In the genomic region with DNA sequence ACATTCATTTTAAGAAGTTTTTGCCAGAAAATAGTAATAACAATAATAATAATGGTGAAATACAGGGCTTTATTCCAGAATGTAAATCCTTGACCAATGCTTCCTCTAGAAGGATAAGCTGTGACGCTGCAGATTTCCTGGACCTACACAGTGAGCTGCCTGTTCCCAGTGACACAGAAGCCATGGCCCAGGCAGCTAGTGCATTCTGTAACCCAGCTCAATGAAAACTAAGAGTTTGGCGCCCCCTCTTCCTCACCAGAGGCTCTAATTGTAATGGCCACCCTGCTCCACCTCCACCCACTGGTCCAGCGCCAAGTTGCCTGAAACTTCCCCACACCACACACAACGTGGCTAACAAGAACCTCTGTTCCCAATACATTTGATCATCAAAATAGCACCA, we compare ENCODE assay signal across 10 cellular contexts.
DNase-seq lines count a peak whose midpoint lies in the region; ATAC-seq, FAIRE-seq and TF ChIP-seq lines count a peak whose summit lies in the region.
"Had no signal": no experiment of that assay in that cellular context is flagged by ENCODE, and none has a peak within 500 bp of the region (broad histone marks: within the 10 kb centered on the region; RNA-seq: fewer than 3 reads in every experiment).

No MANE protein-coding gene starts in this region.

- RAD21 ChIA-PET in GM12878 (lab: Charles Lee; ENCODE audit: unreplicated experiment): interaction anchor here (0.6 to 2.2 kb wide), 7 partner anchors 104 to 1433 kb away, joined by 3 to 11 read pairs (median 4); no protein-coding TSS in a partner anchor

- H3K36me3 ChIP-seq in GM12878 (ENCODE audit: control insufficient read depth in 2 of 2, insufficient read depth in 2 of 2, low read length in 1 of 2) (no peaks in the 10 kb centered on the region), HepG2 (replicated peaks in 1 of 2; ENCODE audit: control insufficient read depth in 1 of 2, insufficient read depth in 2 of 2, low read length in 2 of 2) (no peaks in the 10 kb centered on the region)
- H3K36me3 ChIP-seq: SJSA1 had no signal

- no peak for FAIRE-seq in GM12878 (lab: Jason Lieb, UNC)
- no peak for FAIRE-seq in HepG2 (lab: Jason Lieb, UNC)

- DNase-seq in DMS53 (lab: John Stamatoyannopoulos, UW): peak; percentile 50
- DNase-seq in DMS53 treated with DMSO at 0.1 percent for 48 hours (lab: John Stamatoyannopoulos, UW; ENCODE audit: unreplicated experiment): no peak
- DNase-seq in GM12878 (ENCODE audit: low read depth, low spot score): no peak
- peak; percentile 18 for DNase-seq in HepG2 (ENCODE audit: low spot score)
- DNase-seq in NCI-H1417 (lab: John Stamatoyannopoulos, UW): no peak
- no peak for DNase-seq in GOT3 (lab: John Stamatoyannopoulos, UW)

- H2AFZ ChIP-seq in GM12878 (ENCODE audit: control insufficient read depth, low read depth, low read length) (no peak overlapping the region), HepG2 (ENCODE audit: low read length) (no peak overlapping the region)

- in situ Hi-C loops in GM12878 (cut with MboI): no loop called here
- in situ Hi-C loops in HepG2 (cut with HindIII; ENCODE audit: extremely low pct_ligation_motif_present, low pct_unique_long_range_greater_than_20kb): no loop called here

- TF ChIP-seq POLR2A in GM12878 (IDR thresholded peaks at IDR 0.05; ENCODE audit: low read depth, low read length) (no peak), HepG2 (IDR thresholded peaks at IDR 0.05; ENCODE audit: insufficient read depth in 1 of 2, low read depth in 2 of 2, low read length in 2 of 2) (no peak)

- H3K4me2 ChIP-seq in GM12878 (ENCODE audit: control insufficient read depth, insufficient read depth) (no peak overlapping the region), HepG2 (ENCODE audit: low read depth, low read length) (no peak overlapping the region)

- no peaks in the 10 kb centered on the region for H4K20me1 ChIP-seq in GM12878 (ENCODE audit: control insufficient read depth, insufficient read depth)
- H4K20me1 ChIP-seq in HepG2 (ENCODE audit: insufficient read depth, low read length): no peaks in the 10 kb centered on the region

- H3K9ac ChIP-seq in GM12878 (ENCODE audit: control insufficient read depth, insufficient read depth, low read length): no peak overlapping the region
- no peak overlapping the region for H3K9ac ChIP-seq in HepG2 (ENCODE audit: insufficient read depth, low read depth, low read length)

- H3K9me3 ChIP-seq in GM12878 (replicated peaks; ENCODE audit: control insufficient read depth, insufficient read depth, low read length) (no peaks in the 10 kb centered on the region), HepG2 (ENCODE audit: low read length) (no peaks in the 10 kb centered on the region)
- H3K9me3 ChIP-seq: SJSA1 had no signal

- ATAC-seq in HG03442 (IDR thresholded peaks at IDR 0.05; ENCODE audit: unreplicated experiment): peak; percentile 73
- ATAC-seq in GM12878: peak; percentile 86
- peak; percentile 85 for ATAC-seq in HepG2
- no peak for ATAC-seq in HG02970 (IDR thresholded peaks at IDR 0.05; ENCODE audit: low FRiP score, unreplicated experiment)

- SMC1A ChIA-PET in GM12878 (lab: Charles Lee; ENCODE audit: uncharacterized antibody, unreplicated experiment): interaction anchor here (1.0 to 2.0 kb wide), 9 partner anchors 23 to 1471 kb away, joined by 3 to 7 read pairs (median 3); no protein-coding TSS in a partner anchor

- TF ChIP-seq CTCF in GM12878 (IDR thresholded peaks at IDR 0.05 in 2 of 3, conservative IDR thresholded peaks at IDR 0.05 in 1 of 3; ENCODE audit: control insufficient read depth in 2 of 3, extremely low read depth in 1 of 3, insufficient read depth in 1 of 3, low read depth in 3 of 3, low read length in 3 of 3) (peak; percentile 26 to 43 (median 30); a peak in 4 of 6 replicates), HepG2 (CRISPR knock-in tag; IDR thresholded peaks at IDR 0.05) (peak; percentile 31; the same call in 1 of the 2 replicates)

- H3K27ac ChIP-seq in GM12878 (ENCODE audit: control insufficient read depth, insufficient read depth) (no peak overlapping the region), HepG2 (ENCODE audit: extremely low read length, insufficient read depth, low read length) (no peak overlapping the region)
- H3K27ac ChIP-seq: 22Rv1, SJSA1 had no signal

- BruUV-seq in GM12878 (replicated peaks; lab: Mats Ljungman, UMichigan) (no TSS peak), HepG2 (replicated peaks; lab: Mats Ljungman, UMichigan) (no TSS peak)

- H3K79me2 ChIP-seq in GM12878 (ENCODE audit: control insufficient read depth, insufficient read depth, low read length): no peaks in the 10 kb centered on the region
- H3K79me2 ChIP-seq in HepG2 (ENCODE audit: insufficient read depth, low read length): no peaks in the 10 kb centered on the region

- TF ChIP-seq RAD21 in GM12878 (IDR thresholded peaks at IDR 0.05; ENCODE audit: insufficient read depth, low read depth, low read length) (peak; percentile 56), HepG2 (CRISPR knock-in tag; IDR thresholded peaks at IDR 0.05) (no peak)

- H3K4me1 ChIP-seq in GM12878 (ENCODE audit: control insufficient read depth, insufficient read depth, low read length) (no peaks in the 10 kb centered on the region), HepG2 (ENCODE audit: insufficient read depth, low read length) (no peaks in the 10 kb centered on the region)

- H3K4me3 ChIP-seq in GM12878: no peak overlapping the region
- no peak overlapping the region for H3K4me3 ChIP-seq in HepG2 (replicated peaks in 1 of 3; ENCODE audit: insufficient read depth in 1 of 3, low read depth in 2 of 3, low read length in 3 of 3)
- H3K4me3 ChIP-seq: SJSA1 had no signal

- WGBS in GM12878 (ENCODE audit: insufficient coverage, insufficient replicate concordance, low lambda C conversion rate, missing lambda C conversion rate): 24% methylated on average over 4 of the region's 4 CpGs
- WGBS in HepG2 (ENCODE audit: low lambda C conversion rate): 10% methylated on average over 3 of the region's 4 CpGs

- no peak for TF ChIP-seq EP300 in GM12878 (IDR thresholded peaks at IDR 0.05; ENCODE audit: borderline replicate concordance in 1 of 2, control insufficient read depth in 1 of 2, low read depth in 2 of 2, low read length in 2 of 2)
- no peak for TF ChIP-seq EP300 in HepG2 (IDR thresholded peaks at IDR 0.05; ENCODE audit: low read depth in 2 of 2, low read length in 2 of 2)
- TF ChIP-seq EP300 in HepG2 (CRISPR knock-in tag; IDR thresholded peaks at IDR 0.05; ENCODE audit: borderline replicate concordance): no peak

- POLR2A ChIA-PET in GM12878 (lab: Charles Lee) (no interaction called here), HepG2 (lab: Yijun Ruan, JAX) (no interaction called here)

- H3K27me3 ChIP-seq in GM12878 (replicated peaks in 1 of 2; ENCODE audit: control insufficient read depth in 2 of 2, insufficient read depth in 2 of 2, low read length in 1 of 2): no peaks in the 10 kb centered on the region
- no peaks in the 10 kb centered on the region for H3K27me3 ChIP-seq in HepG2 (ENCODE audit: control insufficient read depth in 1 of 2, insufficient read depth in 2 of 2, low read length in 2 of 2)
- H3K27me3 ChIP-seq: SJSA1 had no signal

- intact Hi-C loops in GM12878 (cut with micrococcal nuclease; ENCODE audit: unreplicated experiment): no loop called here
- intact Hi-C loops in HepG2 (cut with micrococcal nuclease; ENCODE audit: unreplicated experiment): no loop called here

- CTCF ChIA-PET in GM12878 (lab: Yijun Ruan, JAX) (interaction anchor here (0.5 to 2.4 kb wide), 15 partner anchors 21 to 1471 kb away, joined by 3 to 14 read pairs (median 3); no protein-coding TSS in a partner anchor), HepG2 (lab: Yijun Ruan, JAX; ENCODE audit: low intra/inter-chr PET ratio, low total read pairs) (no interaction called here)

TF ChIP-seq in HepG2, 621 proteins besides CTCF, POLR2A, EP300 and RAD21:
- TF ChIP-seq PAF1 (CRISPR knock-in tag; IDR thresholded peaks at IDR 0.05) (no peak), IRX3 (CRISPR knock-in tag; IDR thresholded peaks at IDR 0.05; ENCODE audit: borderline replicate concordance, low read depth) (no peak), RARA (CRISPR knock-in tag; IDR thresholded peaks at IDR 0.05) (no peak), ZNF780A (CRISPR knock-in tag; IDR thresholded peaks at IDR 0.05) (no peak), STAG1 (CRISPR knock-in tag; IDR thresholded peaks at IDR 0.05) (peak; percentile 53)
- TF ChIP-seq, protein P1, sequence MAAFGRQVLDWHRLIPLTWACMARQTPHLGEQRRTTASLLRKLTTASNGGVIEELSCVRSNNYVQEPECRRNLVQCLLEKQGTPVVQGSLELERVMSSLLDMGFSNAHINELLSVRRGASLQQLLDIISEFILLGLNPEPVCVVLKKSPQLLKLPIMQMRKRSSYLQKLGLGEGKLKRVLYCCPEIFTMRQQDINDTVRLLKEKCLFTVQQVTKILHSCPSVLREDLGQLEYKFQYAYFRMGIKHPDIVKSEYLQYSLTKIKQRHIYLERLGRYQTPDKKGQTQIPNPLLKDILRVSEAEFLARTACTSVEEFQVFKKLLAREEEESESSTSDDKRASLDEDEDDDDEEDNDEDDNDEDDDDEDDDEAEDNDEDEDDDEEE (CRISPR knock-in tag; IDR thresholded peaks at IDR 0.05): no peak

Comparison
In these comparisons a context has a peak if more than half of its experiments do, and no peak if none do; other contexts are left out.
1. DNase-seq: peak in DMS53 (single experiment) and HepG2 (single experiment); none in DMS53 treated with DMSO at 0.1 percent for 48 hours (single experiment), GM12878 (single experiment), NCI-H1417 (0 of 3) and GOT3 (single experiment).